In the genomic region with DNA sequence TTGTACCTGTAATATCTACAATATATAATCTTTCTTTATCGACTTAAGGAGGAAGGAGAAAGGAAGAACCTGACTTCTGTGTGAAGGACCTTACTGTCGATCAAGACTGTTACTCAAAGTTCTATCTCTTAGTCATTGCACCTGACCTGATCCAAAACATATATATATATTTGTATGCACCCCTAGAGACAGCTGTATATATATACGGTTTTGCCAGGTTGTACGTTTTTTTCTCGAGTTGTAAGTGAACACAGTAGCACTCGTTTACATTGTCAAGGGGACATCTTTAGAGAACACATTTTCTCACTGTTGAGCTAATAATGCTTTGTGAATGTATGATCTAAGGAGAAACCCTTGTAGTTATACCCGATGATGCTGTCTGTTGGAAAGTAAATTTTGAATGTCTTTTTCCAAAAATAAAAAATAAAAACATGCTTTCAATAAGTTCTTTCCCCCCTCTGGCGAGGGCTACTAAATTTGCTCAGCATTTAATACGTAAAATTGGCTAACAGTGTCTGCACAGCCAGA, we compare ENCODE assay signal across 8 cellular contexts. TPM values are rescaled to one million over a fixed set of nuclear protein-coding genes. Genes with fewer than 3 reads are reported as not detected.
DNase-seq lines count a peak whose midpoint lies in the region; ATAC-seq and TF ChIP-seq lines count a peak whose summit lies in the region.

No MANE protein-coding gene starts in this region.

- peak overlapping the region; percentile 88 for H2AFZ ChIP-seq in neural progenitor cell (replicated peaks)

- peaks cover 10% of the 10 kb centered on the region for H3K4me1 ChIP-seq in neural progenitor cell

- peak overlapping the region; percentile 94 for H3K4me3 Mint-ChIP-seq in dendritic cell treated with granulocyte-macrophage colony-stimulating factor and Interleukin-4, amounts not matched to agents 40 ng/mL and 50 ng/mL, for 4 days
- peak overlapping the region; percentile 99 for H3K4me3 Mint-ChIP-seq in neural progenitor cell

- peaks cover 16% of the 10 kb centered on the region for H3K36me3 ChIP-seq in neural progenitor cell

- TF ChIP-seq CTCF in NB4 (IDR thresholded peaks at IDR 0.05; ENCODE audit: low read depth, low read length) (no peak), neural progenitor cell (IDR thresholded peaks at IDR 0.05) (no peak)

- peaks cover 21% of the 10 kb centered on the region for H3K36me3 Mint-ChIP-seq in dendritic cell treated with granulocyte-macrophage colony-stimulating factor and Interleukin-4, amounts not matched to agents 40 ng/mL and 50 ng/mL, for 4 days (ENCODE audit: low read depth)
- H3K36me3 Mint-ChIP-seq in neural progenitor cell, result peaks cover 12% of the 10 kb centered on the region

- intact Hi-C loops in dendritic cell treated with granulocyte-macrophage colony-stimulating factor and Interleukin-4, amounts not matched to agents 40 ng/mL and 50 ng/mL, for 4 days (cut with micrococcal nuclease), result loop anchor here (5.0 kb wide), 1 partner anchor 413 kb away; a partner anchor contains a TSS

- no peaks in the 10 kb centered on the region for H3K9me3 ChIP-seq in neural progenitor cell (ENCODE audit: low read depth)

- DNase-seq in NCI-H1105 treated with DMSO at 0.1 percent for 48 hours (lab: John Stamatoyannopoulos, UW) (peak; percentile 34), NCI-H1105 (lab: John Stamatoyannopoulos, UW) (no peak), NB4 (ENCODE audit: low read depth) (peak; percentile 39), neural progenitor cell (ENCODE audit: low spot score) (no peak)

- no peak overlapping the region for H3K27ac ChIP-seq in neural progenitor cell

- no peak for TF ChIP-seq POLR2A in NB4 (IDR thresholded peaks at IDR 0.05; ENCODE audit: extremely low read depth, insufficient read length)

- H3K4me2 ChIP-seq in neural progenitor cell, result peak overlapping the region; percentile 80

- H3K9ac ChIP-seq in neural progenitor cell, result no peak overlapping the region

- H3K9me3 Mint-ChIP-seq in dendritic cell treated with granulocyte-macrophage colony-stimulating factor and Interleukin-4, amounts not matched to agents 40 ng/mL and 50 ng/mL, for 4 days, result no peaks in the 10 kb centered on the region
- H3K9me3 Mint-ChIP-seq in neural progenitor cell, result no peaks in the 10 kb centered on the region

- H4K20me1 ChIP-seq in neural progenitor cell (ENCODE audit: low read depth), result no peaks in the 10 kb centered on the region

- H3K4me1 Mint-ChIP-seq in dendritic cell treated with granulocyte-macrophage colony-stimulating factor and Interleukin-4, amounts not matched to agents 40 ng/mL and 50 ng/mL, for 4 days (ENCODE audit: low read depth), result peaks cover 42% of the 10 kb centered on the region
- peaks cover 25% of the 10 kb centered on the region for H3K4me1 Mint-ChIP-seq in neural progenitor cell

- no peaks in the 10 kb centered on the region for H3K27me3 Mint-ChIP-seq in dendritic cell treated with granulocyte-macrophage colony-stimulating factor and Interleukin-4, amounts not matched to agents 40 ng/mL and 50 ng/mL, for 4 days
- H3K27me3 Mint-ChIP-seq in neural progenitor cell (ENCODE audit: insufficient read depth, low read depth), result no peaks in the 10 kb centered on the region

- H3K4me3 ChIP-seq in NB4 (ENCODE audit: low read depth, low read length), result peak overlapping the region; percentile 25
- H3K4me3 ChIP-seq in neural progenitor cell, result peak overlapping the region; percentile 65

- H3F3A ChIP-seq in neural progenitor cell (ENCODE audit: low read depth), result peaks cover 18% of the 10 kb centered on the region

- H3K79me2 ChIP-seq in neural progenitor cell (ENCODE audit: low read depth), result peaks cover 28% of the 10 kb centered on the region

- no peaks in the 10 kb centered on the region for H3K27me3 ChIP-seq in neural progenitor cell

- ATAC-seq in HG03460 (IDR thresholded peaks at IDR 0.05; ENCODE audit: unreplicated experiment) (no peak), HG03457 (IDR thresholded peaks at IDR 0.05; ENCODE audit: unreplicated experiment) (no peak), HG03521 (IDR thresholded peaks at IDR 0.05; ENCODE audit: unreplicated experiment) (no peak)

- peak overlapping the region; percentile 93 for H3K27ac Mint-ChIP-seq in dendritic cell treated with granulocyte-macrophage colony-stimulating factor and Interleukin-4, amounts not matched to agents 40 ng/mL and 50 ng/mL, for 4 days
- peak overlapping the region; percentile 88 for H3K27ac Mint-ChIP-seq in neural progenitor cell

RNA-seq across cellular contexts. Expression of a gene that starts 0.5 kb away (rescaled TPM):
- total RNA-seq in neural progenitor cell (ENCODE audit: low replicate concordance), result 1.5 and 3.5 TPM in 2 replicates

RNA-seq across cellular contexts. Expression of a gene that starts 58.7 kb away (rescaled TPM):
- total RNA-seq in neural progenitor cell (ENCODE audit: low replicate concordance), result 152 and 231 TPM in 2 replicates

Comparison
In these comparisons a context has a peak if more than half of its experiments do, and no peak if none do; other contexts are left out.
1. DNase-seq: peak in NCI-H1105 treated with DMSO at 0.1 percent for 48 hours (single experiment) and NB4 (single experiment); none in NCI-H1105 (single experiment) and neural progenitor cell (single experiment).